ENCODE assay signal across 8 cellular contexts in genomic region chr4:6673660-6674499, GRCh38. TPM values are rescaled to one million over a fixed set of nuclear protein-coding genes. Genes with fewer than 3 reads are reported as not detected.
DNase-seq lines count a peak whose midpoint lies in the region; TF ChIP-seq lines count a peak whose summit lies in the region.

No MANE protein-coding gene starts in this region.

- H3K27me3 ChIP-seq in Loucy (ENCODE audit: insufficient read depth, low read length, poor library complexity, severe bottlenecking) (no peaks in the 10 kb centered on the region), SJCRH30 (no peaks in the 10 kb centered on the region)

- peaks cover 34% of the 10 kb centered on the region for H4K20me1 ChIP-seq in Loucy (ENCODE audit: insufficient read depth, low read length, poor library complexity, severe bottlenecking)

- H2AFZ ChIP-seq in Loucy (ENCODE audit: low read length): peak overlapping the region; percentile 95

- peak overlapping the region; percentile 87 for H3K9ac ChIP-seq in Loucy (ENCODE audit: low read depth, low read length, poor library complexity, severe bottlenecking)

- peak overlapping the region; percentile 98 for H3K4me2 ChIP-seq in Loucy (ENCODE audit: low read depth, low read length, poor library complexity, severe bottlenecking)

- no peaks in the 10 kb centered on the region for H3K9me2 ChIP-seq in Loucy (replicated peaks; ENCODE audit: low read depth, low read length)

- peaks cover 32% of the 10 kb centered on the region for H3K4me1 ChIP-seq in Loucy (ENCODE audit: insufficient read depth, low read length, poor library complexity, severe bottlenecking)
- H3K4me1 ChIP-seq in SJCRH30: peaks cover 3% of the 10 kb centered on the region; the same call in 1 of the 2 replicates

- H3K9me3 ChIP-seq in Loucy (ENCODE audit: insufficient read depth, low read depth, low read length) (no peaks in the 10 kb centered on the region), SJCRH30 (replicated peaks) (no peaks in the 10 kb centered on the region)

- H3K27ac Mint-ChIP-seq in activated naive CD4-positive, alpha-beta T cell treated with anti-CD3 and anti-CD28 coated beads for 36 hours: peak overlapping the region; percentile 98

- H3K79me2 ChIP-seq in Loucy (ENCODE audit: insufficient read depth, low read length): peaks cover 44% of the 10 kb centered on the region

- CTCF ChIA-PET in activated naive CD4-positive, alpha-beta T cell treated with anti-CD3 and anti-CD28 coated beads for 36 hours (lab: Charles Lee): interaction anchor here (0.6 to 6.8 kb wide), 14 partner anchors 11 to 368 kb away, joined by 3 to 96 read pairs (median 10); partner anchors contain the start of genes BLOC1S4, MRFAP1L1 and S100P

- intact Hi-C loops in activated naive CD4-positive, alpha-beta T cell treated with anti-CD3 and anti-CD28 coated beads for 36 hours (cut with micrococcal nuclease): loop anchor here (1.0 kb wide), 12 partner anchors 15 to 394 kb away; partner anchors contain the start of genes BLOC1S4, GRPEL1, KIAA0232 and MAN2B2

- DNase-seq in ELR (ENCODE audit: low read depth): peak; percentile 94
- peak; percentile 94 for DNase-seq in H4 (ENCODE audit: low spot score)
- DNase-seq in SJCRH30: peak; percentile 93 to 96
- DNase-seq in activated naive CD4-positive, alpha-beta T cell treated with anti-CD3 and anti-CD28 coated beads for 36 hours: peak; percentile 96
- peak; percentile 93 for DNase-seq in globus pallidus (ENCODE audit: low spot score)
- peak; percentile 69 for DNase-seq in non-pigmented ciliary epithelial cell (ENCODE audit: low read depth)
- peak; percentile 97 for DNase-seq in superior temporal gyrus (ENCODE audit: extremely low spot score)

- no peak for TF ChIP-seq CTCF in Loucy (conservative IDR thresholded peaks at IDR 0.05; ENCODE audit: low read length)

- H3K4me3 ChIP-seq in Loucy (ENCODE audit: low read length, poor library complexity, severe bottlenecking) (peak overlapping the region; percentile 91), SJCRH30 (peak overlapping the region; percentile 67)

- peak overlapping the region; percentile 61 for H3K27ac ChIP-seq in SJCRH30

- H3K36me3 Mint-ChIP-seq in activated naive CD4-positive, alpha-beta T cell treated with anti-CD3 and anti-CD28 coated beads for 36 hours (ENCODE audit: low read depth): peaks cover 42% of the 10 kb centered on the region

- peaks cover 45% of the 10 kb centered on the region for H3K4me1 Mint-ChIP-seq in activated naive CD4-positive, alpha-beta T cell treated with anti-CD3 and anti-CD28 coated beads for 36 hours (ENCODE audit: low read depth)

- no peaks in the 10 kb centered on the region for H3K27me3 Mint-ChIP-seq in activated naive CD4-positive, alpha-beta T cell treated with anti-CD3 and anti-CD28 coated beads for 36 hours (ENCODE audit: low read depth)

- H3F3A ChIP-seq in Loucy (ENCODE audit: low read depth): no peaks in the 10 kb centered on the region

- H3K9me3 Mint-ChIP-seq in activated naive CD4-positive, alpha-beta T cell treated with anti-CD3 and anti-CD28 coated beads for 36 hours: no peaks in the 10 kb centered on the region

- H3K4me3 Mint-ChIP-seq in activated naive CD4-positive, alpha-beta T cell treated with anti-CD3 and anti-CD28 coated beads for 36 hours: peak overlapping the region; percentile 96

- no peaks in the 10 kb centered on the region for H3K36me3 ChIP-seq in Loucy (ENCODE audit: insufficient read depth, low read length)
- peaks cover 12% of the 10 kb centered on the region for H3K36me3 ChIP-seq in SJCRH30

RNA-seq across cellular contexts. Expression of gene S100P, which starts 19.8 kb away (rescaled TPM):
- 0.21 and 0.35 TPM in 2 replicates for total RNA-seq in H4 (2014; rRNA removed; shearing (Covaris generic))
- 0.13 and 0.18 TPM in 2 replicates for total RNA-seq in SJCRH30 (2014; rRNA removed; shearing (Covaris generic))
- 10 to 100 TPM in 1 of 2 experiments, 1 to 10 TPM in 1; 8.5 to 10.0 TPM for total RNA-seq in activated naive CD4-positive, alpha-beta T cell treated with anti-CD3 and anti-CD28 coated beads for 36 hours

RNA-seq across cellular contexts. Expression of gene MRFAP1, which starts 33.4 kb away (rescaled TPM):
- 82.6 and 203 TPM in 2 replicates for total RNA-seq in H4 (2014; rRNA removed; shearing (Covaris generic))
- total RNA-seq in SJCRH30 (2014; rRNA removed; shearing (Covaris generic)): 306 and 313 TPM in 2 replicates
- total RNA-seq in activated naive CD4-positive, alpha-beta T cell treated with anti-CD3 and anti-CD28 coated beads for 36 hours: 100 to 1,000 TPM; 150 to 151 TPM

RNA-seq across cellular contexts. Expression of gene MRFAP1L1, which starts 35.8 kb away (rescaled TPM):
- total RNA-seq in H4 (2014; rRNA removed; shearing (Covaris generic)): 104 and 118 TPM in 2 replicates
- total RNA-seq in SJCRH30 (2014; rRNA removed; shearing (Covaris generic)): 88.4 and 88.7 TPM in 2 replicates
- 10 to 100 TPM; 37.0 to 38.6 TPM for total RNA-seq in activated naive CD4-positive, alpha-beta T cell treated with anti-CD3 and anti-CD28 coated beads for 36 hours

RNA-seq across cellular contexts. Expression of gene BLOC1S4, which starts 42.1 kb away (rescaled TPM):
- 14.5 and 23.5 TPM in 2 replicates for total RNA-seq in H4 (2014; rRNA removed; shearing (Covaris generic))
- 17.2 and 18.2 TPM in 2 replicates for total RNA-seq in SJCRH30 (2014; rRNA removed; shearing (Covaris generic))
- total RNA-seq in activated naive CD4-positive, alpha-beta T cell treated with anti-CD3 and anti-CD28 coated beads for 36 hours: 10 to 100 TPM; 11.0 to 11.8 TPM

Comparison
In these comparisons a context has a peak if more than half of its experiments do, and no peak if none do; other contexts are left out.
1. Peak in every context shown above with its lines: DNase-seq, H3K4me3 ChIP-seq and H3K27ac ChIP-seq.